Comparison of ENCODE assay signal across 25 cellular contexts in the genomic region with DNA sequence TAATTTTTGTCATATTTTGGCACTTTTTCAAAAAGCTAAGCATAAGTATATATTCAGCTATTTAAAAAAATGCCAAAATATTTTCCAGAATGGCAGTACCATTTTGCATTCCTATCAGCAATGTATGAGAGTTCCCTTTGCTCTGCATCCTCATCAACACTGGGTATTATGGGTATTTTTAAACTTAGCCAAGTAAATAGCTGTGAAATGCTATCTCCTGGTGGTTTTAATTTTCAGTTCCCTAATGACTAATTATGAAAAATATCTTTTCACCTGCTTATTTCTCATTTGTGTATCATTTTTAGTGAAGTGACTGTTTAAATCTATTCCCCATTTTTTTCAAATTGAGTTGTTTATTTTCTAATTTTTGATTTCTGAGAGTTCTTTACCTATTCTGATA.
DNase-seq lines count a peak whose midpoint lies in the region; ATAC-seq, FAIRE-seq and TF ChIP-seq lines count a peak whose summit lies in the region.
"Had no signal": no experiment of that assay in that cellular context is flagged by ENCODE, and none has a peak within 500 bp of the region (broad histone marks: within the 10 kb centered on the region; RNA-seq: fewer than 3 reads in every experiment).

No MANE protein-coding gene starts in this region.

- CTCF ChIA-PET in A549 (lab: Yijun Ruan, JAX) = no interaction called here

- peaks cover 14% of the 10 kb centered on the region for H3K36me3 Mint-ChIP-seq in chondrocyte (ENCODE audit: low read depth)
- H3K36me3 Mint-ChIP-seq: CD14-positive monocyte; CD4-positive, CD25-positive, alpha-beta regulatory T cell; CD8-positive, alpha-beta memory T cell had no signal

- no peaks in the 10 kb centered on the region for H3K4me1 Mint-ChIP-seq in chondrocyte (ENCODE audit: low read depth)
- H3K4me1 Mint-ChIP-seq: CD14-positive monocyte; CD4-positive, alpha-beta memory T cell; CD4-positive, CD25-positive, alpha-beta regulatory T cell; CD8-positive, alpha-beta memory T cell had no signal

- TF ChIP-seq CTCF in A549 (IDR thresholded peaks at IDR 0.05) = no peak
- TF ChIP-seq CTCF in chondrocyte (IDR thresholded peaks at IDR 0.05) = no peak

- H3K9me3 ChIP-seq in A549 = peaks cover 9% of the 10 kb centered on the region; the same call in 2 of the 3 replicates
- H3K9me3 ChIP-seq: BE2C had no signal

- H3K27ac ChIP-seq in A549 = no peak overlapping the region
- H3K27ac ChIP-seq: 22Rv1, BLaER1 had no signal

- no peaks in the 10 kb centered on the region for H3K27me3 Mint-ChIP-seq in chondrocyte (ENCODE audit: low read depth)
- H3K27me3 Mint-ChIP-seq: CD4-positive, CD25-positive, alpha-beta regulatory T cell had no signal

- H3K4me2 ChIP-seq in A549 = no peak overlapping the region
- H3K4me2 ChIP-seq: BLaER1 had no signal

- peak overlapping the region; percentile 41 for H3K27ac Mint-ChIP-seq in chondrocyte (ENCODE audit: unreplicated experiment)
- H3K27ac Mint-ChIP-seq: CD14-positive monocyte; CD4-positive, alpha-beta memory T cell; CD4-positive, CD25-positive, alpha-beta regulatory T cell; CD8-positive, alpha-beta memory T cell had no signal

- FAIRE-seq in A549 (lab: Jason Lieb, UNC) (peak; percentile 46), GM19239 (lab: Jason Lieb, UNC) (peak; percentile 11)
- FAIRE-seq: GM12878, GM12892 had no signal

- TF ChIP-seq RAD21 in A549 (conservative IDR thresholded peaks at IDR 0.05 in 1 of 2, IDR thresholded peaks at IDR 0.05 in 1 of 2) = no peak

- H3K9me3 Mint-ChIP-seq in chondrocyte (ENCODE audit: low read depth) = peaks cover 10% of the 10 kb centered on the region

- DNase-seq in A549 (ENCODE audit: low read depth in 1 of 2, low spot score in 1 of 2) (no peak), GM19239 (ENCODE audit: insufficient read length, low spot score) (no peak), chondrocyte (ENCODE audit: low spot score) (no peak), SW 1271 (lab: John Stamatoyannopoulos, UW) (no peak)
- DNase-seq in activated T-cell treated with anti-CD3 and anti-CD28 coated beads, Interleukin-2, amount 50 U/mL, for 48 hours = no peak
- DNase-seq: ACHN; BE2C; C1 segment of cervical spinal cord; CD4-positive, alpha-beta memory T cell; CD4-positive, CD25-positive, alpha-beta regulatory T cell; CD8-positive, alpha-beta memory T cell; COR-L47; DMS 273 treated with DMSO at 0.1 percent for 48 hours; DMS153; DMS53; DMS79; DND-41; EL; GDM1 had no signal

- POLR2A ChIA-PET in A549 (lab: Yijun Ruan, JAX) = no interaction called here

- TF ChIP-seq POLR2A in A549 (IDR thresholded peaks at IDR 0.05; ENCODE audit: low read length) = no peak

- TF ChIP-seq EP300 in A549 (IDR thresholded peaks at IDR 0.05) = no peak

- no peak for ATAC-seq in A549
- ATAC-seq in GM18511 (IDR thresholded peaks at IDR 0.05; ENCODE audit: unreplicated experiment) = no peak
- ATAC-seq: GM12878 had no signal

- no peak overlapping the region for H3K4me3 Mint-ChIP-seq in chondrocyte (ENCODE audit: unreplicated experiment)
- H3K4me3 Mint-ChIP-seq: CD14-positive monocyte; CD4-positive, alpha-beta memory T cell; CD4-positive, CD25-positive, alpha-beta regulatory T cell; CD8-positive, alpha-beta memory T cell had no signal

- H3K4me1 ChIP-seq in A549 = no peaks in the 10 kb centered on the region
- H3K4me1 ChIP-seq: BLaER1 had no signal

- H3K4me3 ChIP-seq in A549 = no peak overlapping the region
- H3K4me3 ChIP-seq: BLaER1, GM12878 had no signal

TF ChIP-seq in A549, 52 proteins besides CTCF, POLR2A, EP300 and RAD21:
- TF ChIP-seq TFCP2L1 (CRISPR knock-in tag; IDR thresholded peaks at IDR 0.05) = no peak
